ENCODE assay signal across 1 cellular context in the genomic region with DNA sequence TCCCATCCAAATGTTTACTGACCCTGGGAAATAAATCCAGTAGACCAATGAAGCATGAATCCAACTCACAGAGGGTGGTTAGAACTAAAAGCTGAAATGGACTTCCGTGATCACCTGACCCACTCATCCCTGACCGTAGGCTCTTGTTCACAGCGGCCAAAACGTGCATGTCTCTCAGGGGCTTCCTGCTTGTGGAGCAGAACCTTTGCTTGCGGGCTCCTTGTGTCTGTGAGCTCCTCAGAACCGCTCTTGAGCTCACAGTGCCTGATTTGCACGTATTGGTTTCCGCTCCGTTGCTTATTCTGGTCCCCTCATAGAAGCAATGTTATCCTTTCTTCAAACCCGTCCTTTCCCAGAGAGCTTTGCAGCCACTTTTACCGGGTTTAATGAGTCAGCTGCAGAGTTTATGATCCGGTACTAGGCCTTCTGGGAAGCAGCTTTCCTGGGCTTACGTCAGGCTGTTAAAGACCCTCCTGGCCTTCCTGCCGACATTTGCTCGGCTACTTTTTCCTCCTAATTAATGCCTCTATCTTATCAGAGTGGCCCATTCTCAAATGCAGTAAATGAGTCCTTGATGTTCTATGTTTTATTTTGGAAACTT.
TF ChIP-seq lines count a peak whose summit lies in the region.

No MANE protein-coding gene starts in this region.

TF ChIP-seq in IMR-90, 13 proteins besides CTCF, POLR2A, EP300 and RAD21 (continued from another document):
- TF ChIP-seq ELK1 (IDR thresholded peaks at IDR 0.05; ENCODE audit: borderline replicate concordance, low read depth, low read length) (no peak), CEBPB (IDR thresholded peaks at IDR 0.05; ENCODE audit: low read depth, low read length) (no peak), FOS (IDR thresholded peaks at IDR 0.05; ENCODE audit: low read depth, low read length) (no peak), MXI1 (IDR thresholded peaks at IDR 0.05; ENCODE audit: borderline replicate concordance, low read depth, low read length) (no peak)
- TF ChIP-seq, protein P1, sequence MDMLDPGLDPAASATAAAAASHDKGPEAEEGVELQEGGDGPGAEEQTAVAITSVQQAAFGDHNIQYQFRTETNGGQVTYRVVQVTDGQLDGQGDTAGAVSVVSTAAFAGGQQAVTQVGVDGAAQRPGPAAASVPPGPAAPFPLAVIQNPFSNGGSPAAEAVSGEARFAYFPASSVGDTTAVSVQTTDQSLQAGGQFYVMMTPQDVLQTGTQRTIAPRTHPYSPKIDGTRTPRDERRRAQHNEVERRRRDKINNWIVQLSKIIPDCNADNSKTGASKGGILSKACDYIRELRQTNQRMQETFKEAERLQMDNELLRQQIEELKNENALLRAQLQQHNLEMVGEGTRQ (IDR thresholded peaks at IDR 0.05; ENCODE audit: low read depth, low read length) = no peak
TF ChIP-seq in IMR-90: peak in this region for 0.
